Comparison of ENCODE assay signal across 1 cellular context in the genomic region with DNA sequence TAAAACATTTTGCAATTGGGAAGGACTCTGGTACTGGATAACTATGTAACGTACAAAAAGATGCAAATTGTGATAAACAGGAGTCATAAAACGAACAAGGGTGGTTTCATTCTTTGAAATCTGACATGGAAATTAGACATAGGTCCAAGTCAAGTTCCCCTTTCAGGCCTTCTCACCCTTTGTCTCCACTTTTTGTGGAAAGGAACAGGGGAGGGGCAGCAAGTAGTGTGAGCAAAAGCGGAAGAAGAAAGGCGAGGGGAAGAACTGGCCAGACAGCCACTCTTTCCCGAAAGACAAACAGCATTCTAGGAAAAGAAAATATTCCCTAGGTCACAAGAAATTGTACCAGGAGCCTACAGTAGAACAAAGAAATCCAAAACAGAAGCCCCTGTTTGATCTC.
TF ChIP-seq lines count a peak whose summit lies in the region.

No MANE protein-coding gene starts in this region.

TF ChIP-seq in K562, 482 proteins besides CTCF, POLR2A, EP300 and RAD21:
- TF ChIP-seq SPI1 (IDR thresholded peaks at IDR 0.05; ENCODE audit: borderline replicate concordance, low read depth, low read length) (peak; percentile 33; the same call in 1 of the 2 replicates), HDAC8 (tag; IDR thresholded peaks at IDR 0.05) (no peak), ETV5 (CRISPR knock-in tag; IDR thresholded peaks at IDR 0.05; ENCODE audit: low read depth) (no peak)
